29 cellular contexts compared by ENCODE assay signal in genomic region chr22:20666560-20666959, GRCh38.
"Had no signal": no experiment of that assay in that cellular context is flagged by ENCODE, and none has a peak within 500 bp of the region (broad histone marks: within the 10 kb centered on the region; RNA-seq: fewer than 3 reads in every experiment).

No MANE protein-coding gene starts in this region.

- DNase-seq: natural killer cell; occipital lobe; ovary; posterior cingulate gyrus; psoas muscle; right cardiac atrium; right lobe of liver; sigmoid colon; small intestine; stimulated activated CD4-positive, alpha-beta T cell treated with anti-CD3 and anti-CD28 coated beads, Interleukin-1b, Interleukin-23, amount 100 ng/mL, for 48 hours; stimulated activated CD4-positive, alpha-beta T cell treated with anti-CD3 and anti-CD28 coated beads, Interleukin-4, amount 100 ng/mL, for 1 hour; stimulated activated CD4-positive, alpha-beta T cell treated with anti-CD3 and anti-CD28 coated beads, Interleukin-4, amount 100 ng/mL, for 4 hours; stimulated activated CD8-positive, alpha-beta memory T cell treated with anti-CD3 and anti-CD28 coated beads, Interleukin-4, amount 100 ng/mL, for 48 hours; stimulated activated naive CD4-positive, alpha-beta T cell; stimulated activated naive CD8-positive, alpha-beta T cell treated with anti-CD3 and anti-CD28 coated beads, Interleukin-15, amount 100 ng/mL, for 72 hours; stimulated activated naive CD8-positive, alpha-beta T cell treated with anti-CD3 and anti-CD28 coated beads, Interleukin-15, Interleukin-2, amounts not matched to agents 100 U/mL and 50 U/mL, for 24 hours; substantia nigra; testis; tibial artery; transverse colon; upper lobe of right lung had no signal

- H3K9ac ChIP-seq: neural progenitor cell, parathyroid adenoma had no signal

- H3K27me3 ChIP-seq: neural progenitor cell, ovary, right lobe of liver, testis, vagina had no signal

- H3K27ac Mint-ChIP-seq: natural killer cell; nephron; neural progenitor cell; progenitor cell of endocrine pancreas; stimulated activated memory B cell treated with anti-CD40 and anti-IgM and Interleukin-4, amounts not matched to agents 10 μg/mL and 1 μg/mL and 100 μg/mL, for 72 hours; stimulated activated naive CD8-positive, alpha-beta T cell treated with anti-CD3 and anti-CD28 coated beads, Interleukin-15, amount 100 ng/mL, for 72 hours; type B pancreatic cell had no signal

- H3K4me2 ChIP-seq: neural progenitor cell had no signal

- H3K36me3 Mint-ChIP-seq: neural progenitor cell, type B pancreatic cell had no signal

- FAIRE-seq: small intestine had no signal

- H3K4me1 ChIP-seq: neural progenitor cell, parathyroid adenoma, psoas muscle, right lobe of liver, testis, transverse colon, upper lobe of right lung, vagina had no signal

- H3K4me1 Mint-ChIP-seq: natural killer cell; nephron; neural progenitor cell; stimulated activated memory B cell treated with anti-CD40 and anti-IgM and Interleukin-4, amounts not matched to agents 10 μg/mL and 1 μg/mL and 100 μg/mL, for 72 hours; stimulated activated naive CD8-positive, alpha-beta T cell treated with anti-CD3 and anti-CD28 coated beads, Interleukin-15, amount 100 ng/mL, for 72 hours had no signal

- H3K9me3 Mint-ChIP-seq: type B pancreatic cell had no signal

- H2AFZ ChIP-seq: neural progenitor cell, parathyroid adenoma had no signal

- H3K27ac ChIP-seq: neural progenitor cell, ovary, parathyroid adenoma, psoas muscle, right lobe of liver, sigmoid colon, suprapubic skin, testis, tibial artery, transverse colon, upper lobe of right lung, vagina had no signal

- H3K4me3 Mint-ChIP-seq: natural killer cell; nephron; neural progenitor cell; stimulated activated memory B cell treated with anti-CD40 and anti-IgM and Interleukin-4, amounts not matched to agents 10 μg/mL and 1 μg/mL and 100 μg/mL, for 72 hours; stimulated activated naive CD8-positive, alpha-beta T cell treated with anti-CD3 and anti-CD28 coated beads, Interleukin-15, amount 100 ng/mL, for 72 hours; type B pancreatic cell had no signal

- H3K79me2 ChIP-seq: parathyroid adenoma had no signal

- H3K9me3 ChIP-seq: ovary, psoas muscle, right lobe of liver, suprapubic skin, testis, transverse colon, upper lobe of right lung, vagina had no signal

- ATAC-seq: natural killer cell; psoas muscle; right cardiac atrium; right lobe of liver; stimulated activated memory B cell treated with anti-CD40 and anti-IgM and Interleukin-4, amounts not matched to agents 10 μg/mL and 1 μg/mL and 100 μg/mL, for 72 hours; stimulated activated naive CD8-positive, alpha-beta T cell treated with anti-CD3 and anti-CD28 coated beads, Interleukin-15, amount 100 ng/mL, for 72 hours; stimulated activated naive CD8-positive, alpha-beta T cell treated with anti-CD3 and anti-CD28 coated beads, Interleukin-15, Interleukin-2, amounts not matched to agents 100 U/mL and 50 U/mL, for 24 hours; upper lobe of right lung had no signal

- H3K36me3 ChIP-seq: neural progenitor cell, ovary, right lobe of liver, sigmoid colon, suprapubic skin, tibial artery, transverse colon, upper lobe of right lung, vagina had no signal

- H3K4me3 ChIP-seq: neural progenitor cell, ovary, psoas muscle, right lobe of liver, sigmoid colon, suprapubic skin, testis, tibial artery, transverse colon, upper lobe of right lung, vagina had no signal
